Comparison of ENCODE assay signal across 37 cellular contexts in genomic region chr9:102995033-102995432, GRCh38. TPM values are rescaled to one million over a fixed set of nuclear protein-coding genes. Genes with fewer than 3 reads are reported as not detected.
"Had no signal": no experiment of that assay in that cellular context is flagged by ENCODE, and none has a peak within 500 bp of the region (broad histone marks: within the 10 kb centered on the region; RNA-seq: fewer than 3 reads in every experiment).

Gene CYLC2 (plus strand): TSS chr9:102995333. CDS start chr9:102995381, 48 bp downstream.

- H3K4me1 ChIP-seq: adrenal gland, body of pancreas had no signal

- H3K36me3 ChIP-seq: adrenal gland, cardiac muscle cell had no signal

- H3K4me3 ChIP-seq: adrenal gland, body of pancreas, cardiac muscle cell had no signal

- H3K27ac ChIP-seq: adrenal gland, body of pancreas, cardiac muscle cell, VCaP had no signal

- DNase-seq: activated B cell treated with CpG ODN at 0.5 μM for 24 hours; activated CD4-positive, alpha-beta memory T cell treated with anti-CD3 and anti-CD28 coated beads for 36 hours; activated CD4-positive, alpha-beta T cell treated with anti-CD3 and anti-CD28 coated beads for 4 hours; activated CD4-positive, alpha-beta T cell treated with anti-CD3 and anti-CD28 coated beads, Interleukin-2, amount 10 ng/mL, durations not matched to agents 24 days and 14 days; activated CD4-positive, alpha-beta T cell treated with anti-CD3 and anti-CD28 coated beads, Interleukin-2, amount 50 U/mL, for 1 hour; activated CD4-positive, alpha-beta T cell treated with anti-CD3 and anti-CD28 coated beads, Interleukin-2, amount 50 U/mL, for 4 hours; activated CD4-positive, CD25-positive, alpha-beta regulatory T cell treated with anti-CD3 and anti-CD28 coated beads, Interleukin-2, amount 50 U/mL, for 72 hours; activated CD8-positive, alpha-beta memory T cell treated with anti-CD3 and anti-CD28 coated beads, Interleukin-2, amount 50 U/mL, for 4 hours; activated CD8-positive, alpha-beta T cell treated with anti-CD3 and anti-CD28 coated beads for 36 hours; activated effector memory CD4-positive, alpha-beta T cell treated with anti-CD3 and anti-CD28 coated beads, Interleukin-2, amount 50 U/mL, for 16 hours; activated gamma-delta T cell treated with Interleukin-2 at 50 U/mL for 16 hours; activated naive CD4-positive, alpha-beta T cell; activated naive CD4-positive, alpha-beta T cell treated with anti-CD3 and anti-CD28 coated beads for 36 hours; activated naive CD4-positive, alpha-beta T cell treated with anti-CD3 and anti-CD28 coated beads, Interleukin-2, amount 50 U/mL, for 16 hours; activated naive CD8-positive, alpha-beta T cell treated with anti-CD3 and anti-CD28 coated beads for 36 hours; activated T-cell treated with anti-CD3 and anti-CD28 coated beads for 4 hours; activated T-cell treated with anti-CD3 and anti-CD28 coated beads, Interleukin-2, amount 50 U/mL, for 1 hour; activated T-cell treated with anti-CD3 and anti-CD28 coated beads, Interleukin-2, amount 50 U/mL, for 4 hours; activated T-cell treated with anti-CD3 and anti-CD28 coated beads, Interleukin-2, amount 50 U/mL, for 72 hours; adrenal gland; amniotic stem cell; aorta; body of pancreas; caudate nucleus; cerebellar nuclear complex; T-helper 1 cell; T-helper 2 cell; T-helper 9 cell had no signal

- FAIRE-seq: astrocyte, bronchial epithelial cell, TTC549 had no signal

- H3K9me3 ChIP-seq: adrenal gland, body of pancreas had no signal

- H3K27me3 ChIP-seq: adrenal gland, body of pancreas, cardiac muscle cell had no signal

RNA-seq across cellular contexts. Expression of gene CYLC2, which starts in this region (rescaled TPM):
- total RNA-seq: activated B cell treated with CpG ODN at 0.5 μM for 24 hours; activated CD4-positive, alpha-beta memory T cell treated with anti-CD3 and anti-CD28 coated beads for 36 hours; activated CD4-positive, alpha-beta T cell treated with anti-CD3 and anti-CD28 coated beads, Interleukin-2, amount 10 ng/mL, durations not matched to agents 24 days and 14 days; activated CD8-positive, alpha-beta memory T cell treated with anti-CD3 and anti-CD28 coated beads for 36 hours; activated CD8-positive, alpha-beta T cell treated with anti-CD3 and anti-CD28 coated beads for 36 hours; activated naive CD4-positive, alpha-beta T cell treated with anti-CD3 and anti-CD28 coated beads for 36 hours; activated naive CD4-positive, alpha-beta T cell treated with anti-CD3 and anti-CD28 coated beads, Interleukin-2, amount 50 U/mL, for 72 hours; activated naive CD8-positive, alpha-beta T cell treated with anti-CD3 and anti-CD28 coated beads for 36 hours; activated T-cell treated with anti-CD3 and anti-CD28 coated beads, Interleukin-2, amount 50 U/mL, for 4 hours; activated T-cell treated with anti-CD3 and anti-CD28 coated beads, Interleukin-2, amount 50 U/mL, for 72 hours; activated T-helper 1 cell treated with anti-CD3 and anti-CD28 coated beads, Interleukin-12 subunit alpha, Interleukin-12 subunit beta, Interleukin-2, Interleukin-4 antibody, amounts not matched to agents 30 ng/mL and 10 ng/mL and 1 ng/mL, durations not matched to agents 14 hours and 24 hours and 36 hours; activated T-helper 17 cell treated with anti-CD3 and anti-CD28 coated beads, Interleukin-2, amount 50 U/mL, for 72 hours; adrenal gland; aorta; astrocyte; body of pancreas; bronchial epithelial cell; cardiac muscle cell had no signal
- polyA plus RNA-seq: adrenal gland, aorta, cardiac muscle cell had no signal
